8 cellular contexts compared by ENCODE assay signal in genomic region chr7:107169120-107170050, GRCh38. TPM values are rescaled to one million over a fixed set of nuclear protein-coding genes. Genes with fewer than 3 reads are reported as not detected.
A peak's percentile ranks its signal among the peaks of the same experiment; 100 is the strongest.
DNase-seq lines count a peak whose midpoint lies in the region; ATAC-seq and TF ChIP-seq lines count a peak whose summit lies in the region.

No MANE protein-coding gene starts in this region.

- TF ChIP-seq POLR2A in GM19099 (IDR thresholded peaks at IDR 0.05; ENCODE audit: extremely low read depth, insufficient read length, low read depth), result peak; percentile 54

- H3K27me3 Mint-ChIP-seq in activated CD4-positive, alpha-beta T cell treated with anti-CD3 and anti-CD28 coated beads, Interleukin-2, amount 10 ng/mL, durations not matched to agents 7 days and 5 days, result peaks cover 5% of the 10 kb centered on the region

- H3K36me3 Mint-ChIP-seq in activated CD4-positive, alpha-beta T cell treated with anti-CD3 and anti-CD28 coated beads, Interleukin-2, amount 10 ng/mL, durations not matched to agents 7 days and 5 days (ENCODE audit: low read depth), result peaks cover 8% of the 10 kb centered on the region

- POLR2A ChIA-PET in activated CD4-positive, alpha-beta T cell treated with anti-CD3 and anti-CD28 coated beads, Interleukin-2, amount 10 ng/mL, durations not matched to agents 7 days and 5 days (lab: Charles Lee), result interaction anchor here (2.1 kb wide), 1 partner anchor 574 kb away, joined by 10 read pairs; the partner anchor contains the start of gene CBLL1

- H3K4me3 Mint-ChIP-seq in activated CD4-positive, alpha-beta T cell treated with anti-CD3 and anti-CD28 coated beads, Interleukin-2, amount 10 ng/mL, durations not matched to agents 7 days and 5 days, result peak overlapping the region; percentile 95

- peak overlapping the region; percentile 98 for H3K4me3 ChIP-seq in coronary artery

- peak; percentile 93 for DNase-seq in AG08396 (ENCODE audit: low spot score)
- peak; percentile 98 for DNase-seq in NCI-H69 (lab: John Stamatoyannopoulos, UW)
- DNase-seq in activated CD4-positive, alpha-beta T cell treated with anti-CD3 and anti-CD28 coated beads, Interleukin-2, amount 10 ng/mL, durations not matched to agents 7 days and 5 days, result peak; percentile 89
- peak; percentile 99 for DNase-seq in coronary artery (ENCODE audit: low spot score)
- DNase-seq in left colon, result peak; percentile 96 to 98
- DNase-seq in stimulated activated CD4-positive, alpha-beta T cell treated with anti-CD3 and anti-CD28 coated beads, Interleukin-1b, Interleukin-23, amount 100 ng/mL, for 24 hours (ENCODE audit: low read depth in 4 of 4, low spot score in 1 of 4), result peak; percentile 61 to 80 (median 70)

- H3K4me1 Mint-ChIP-seq in activated CD4-positive, alpha-beta T cell treated with anti-CD3 and anti-CD28 coated beads, Interleukin-2, amount 10 ng/mL, durations not matched to agents 7 days and 5 days, result peaks cover 48% of the 10 kb centered on the region

- CTCF ChIA-PET in activated CD4-positive, alpha-beta T cell treated with anti-CD3 and anti-CD28 coated beads, Interleukin-2, amount 10 ng/mL, durations not matched to agents 7 days and 5 days (lab: Charles Lee), result interaction anchor here (0.6 to 1.9 kb wide), 3 partner anchors 19 to 574 kb away, joined by 3 to 8 read pairs (median 5); partner anchors contain the start of gene CBLL1

- peak overlapping the region; percentile 99 for H3K27ac Mint-ChIP-seq in activated CD4-positive, alpha-beta T cell treated with anti-CD3 and anti-CD28 coated beads, Interleukin-2, amount 10 ng/mL, durations not matched to agents 7 days and 5 days

- ATAC-seq in HG03469 (IDR thresholded peaks at IDR 0.05; ENCODE audit: unreplicated experiment) (peak; percentile 13), left colon (peak; percentile 73)

- TF ChIP-seq CTCF in coronary artery (IDR thresholded peaks at IDR 0.05), result no peak

- no peaks in the 10 kb centered on the region for H3K9me3 Mint-ChIP-seq in activated CD4-positive, alpha-beta T cell treated with anti-CD3 and anti-CD28 coated beads, Interleukin-2, amount 10 ng/mL, durations not matched to agents 7 days and 5 days

- intact Hi-C loops in left colon (cut with DNase I, micrococcal nuclease), result no loop called here

- peak overlapping the region; percentile 100 for H3K27ac ChIP-seq in coronary artery

RNA-seq across cellular contexts. Expression of gene HBP1, which starts 0.6 kb away (rescaled TPM):
- total RNA-seq in activated CD4-positive, alpha-beta T cell treated with anti-CD3 and anti-CD28 coated beads, Interleukin-2, amount 10 ng/mL, durations not matched to agents 7 days and 5 days, result 10 to 100 TPM; 34.4 to 34.8 TPM
- total RNA-seq in left colon, result 10 to 100 TPM; 28.7 to 71.0 TPM

Comparison
In these comparisons a context has a peak if more than half of its experiments do, and no peak if none do; other contexts are left out.
1. Peak in every context shown above with its lines: DNase-seq, ATAC-seq, H3K4me3 ChIP-seq and H3K27ac ChIP-seq.